In the genomic region with DNA sequence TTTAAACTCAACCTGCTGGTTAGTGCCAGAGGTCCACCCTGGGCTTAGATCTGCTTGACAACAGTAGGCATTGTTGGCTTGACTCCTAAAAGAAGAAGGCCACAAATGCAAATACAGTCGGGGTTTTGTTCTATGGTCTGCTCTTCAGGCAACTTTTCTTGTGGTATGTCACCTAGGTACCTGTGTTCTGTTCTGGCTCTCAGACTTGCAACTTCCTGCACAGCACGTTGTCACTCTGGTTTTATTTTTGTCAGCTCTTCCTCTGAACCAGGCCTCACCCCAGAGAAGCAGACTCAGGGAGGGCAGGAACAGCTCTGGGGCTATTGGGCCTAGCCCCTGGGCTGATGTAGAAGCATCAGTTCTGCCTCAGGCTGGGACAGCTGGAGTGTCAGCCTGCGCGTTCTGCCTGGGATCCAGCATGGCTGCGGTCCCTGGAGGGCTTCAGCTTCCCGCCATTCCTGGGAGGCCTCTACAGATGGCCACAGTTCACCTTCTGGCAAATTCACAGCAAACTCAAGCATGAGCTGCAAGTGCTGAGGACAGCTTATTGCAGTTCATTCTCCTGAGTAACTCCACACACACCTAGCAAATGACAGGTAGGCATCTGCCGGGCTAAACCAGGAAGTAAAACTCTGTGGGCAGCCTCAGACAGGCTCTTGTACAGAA, we compare ENCODE assay signal across 8 cellular contexts. TPM values are rescaled to one million over a fixed set of nuclear protein-coding genes. Genes with fewer than 3 reads are reported as not detected.
DNase-seq lines count a peak whose midpoint lies in the region; ATAC-seq and TF ChIP-seq lines count a peak whose summit lies in the region.

No MANE protein-coding gene starts in this region.

- no peaks in the 10 kb centered on the region for H3K9me3 ChIP-seq in upper lobe of left lung

- peak overlapping the region; percentile 86 for H3K27ac Mint-ChIP-seq in activated CD8-positive, alpha-beta memory T cell treated with anti-CD3 and anti-CD28 coated beads, Interleukin-2, amount 10 ng/mL, durations not matched to agents 7 days and 5 days
- peak overlapping the region; percentile 88 for H3K27ac Mint-ChIP-seq in glutamatergic neuron (ENCODE audit: unreplicated experiment)
- no peak overlapping the region for H3K27ac Mint-ChIP-seq in progenitor cell of endocrine pancreas

- TF ChIP-seq CTCF in glutamatergic neuron (IDR thresholded peaks at IDR 0.05; ENCODE audit: partially characterized antibody, unreplicated experiment) (no peak), upper lobe of left lung (IDR thresholded peaks at IDR 0.05) (no peak), progenitor cell of endocrine pancreas (IDR thresholded peaks at IDR 0.05; ENCODE audit: unreplicated experiment) (no peak)

- H3K4me1 Mint-ChIP-seq in activated CD8-positive, alpha-beta memory T cell treated with anti-CD3 and anti-CD28 coated beads, Interleukin-2, amount 10 ng/mL, durations not matched to agents 7 days and 5 days: peaks cover 79% of the 10 kb centered on the region
- peaks cover 45% of the 10 kb centered on the region for H3K4me1 Mint-ChIP-seq in glutamatergic neuron (ENCODE audit: low read depth, unreplicated experiment)
- peaks cover 40% of the 10 kb centered on the region for H3K4me1 Mint-ChIP-seq in progenitor cell of endocrine pancreas (ENCODE audit: low read depth)

- no peaks in the 10 kb centered on the region for H3K27me3 ChIP-seq in upper lobe of left lung

- DNase-seq in activated CD8-positive, alpha-beta memory T cell treated with anti-CD3 and anti-CD28 coated beads, Interleukin-2, amount 10 ng/mL, durations not matched to agents 7 days and 5 days: peak; percentile 72
- DNase-seq in activated CD8-positive, alpha-beta memory T cell treated with anti-CD3 and anti-CD28 coated beads, Interleukin-2, amount 50 U/mL, for 4 hours: no peak
- DNase-seq in glutamatergic neuron (peak; percentile 82), upper lobe of left lung (peak in 1 of 2 donors; percentile 32), dedifferentiated amniotic fluid mesenchymal stem cell (ENCODE audit: extremely low spot score) (no peak), progenitor cell of endocrine pancreas (ENCODE audit: low spot score, unreplicated experiment) (no peak)

- H3K4me3 ChIP-seq in upper lobe of left lung: no peak overlapping the region

- H3K4me3 Mint-ChIP-seq in activated CD8-positive, alpha-beta memory T cell treated with anti-CD3 and anti-CD28 coated beads, Interleukin-2, amount 10 ng/mL, durations not matched to agents 7 days and 5 days: peak overlapping the region; percentile 38
- H3K4me3 Mint-ChIP-seq in glutamatergic neuron (ENCODE audit: unreplicated experiment): peak overlapping the region; percentile 30
- no peak overlapping the region for H3K4me3 Mint-ChIP-seq in progenitor cell of endocrine pancreas (ENCODE audit: low read depth)

- no peaks in the 10 kb centered on the region for H3K9me3 Mint-ChIP-seq in activated CD8-positive, alpha-beta memory T cell treated with anti-CD3 and anti-CD28 coated beads, Interleukin-2, amount 10 ng/mL, durations not matched to agents 7 days and 5 days (ENCODE audit: low read depth)
- H3K9me3 Mint-ChIP-seq in glutamatergic neuron (ENCODE audit: unreplicated experiment) (peaks cover 13% of the 10 kb centered on the region), progenitor cell of endocrine pancreas (ENCODE audit: low read depth) (no peaks in the 10 kb centered on the region)

- peaks cover 59 to 73% (median 71%) of the 10 kb centered on the region in 4 donors for H3K4me1 ChIP-seq in upper lobe of left lung

- peak in 1 of 4 donors; percentile 29 for TF ChIP-seq POLR2A in upper lobe of left lung (IDR thresholded peaks at IDR 0.05)

- H3K27me3 Mint-ChIP-seq in activated CD8-positive, alpha-beta memory T cell treated with anti-CD3 and anti-CD28 coated beads, Interleukin-2, amount 10 ng/mL, durations not matched to agents 7 days and 5 days: no peaks in the 10 kb centered on the region
- peaks cover 14% of the 10 kb centered on the region for H3K27me3 Mint-ChIP-seq in glutamatergic neuron (ENCODE audit: unreplicated experiment)
- no peaks in the 10 kb centered on the region for H3K27me3 Mint-ChIP-seq in progenitor cell of endocrine pancreas

- no peaks in the 10 kb centered on the region for H3K36me3 ChIP-seq in upper lobe of left lung

- H3K36me3 Mint-ChIP-seq in activated CD8-positive, alpha-beta memory T cell treated with anti-CD3 and anti-CD28 coated beads, Interleukin-2, amount 10 ng/mL, durations not matched to agents 7 days and 5 days: peaks cover 9% of the 10 kb centered on the region
- H3K36me3 Mint-ChIP-seq in glutamatergic neuron (ENCODE audit: unreplicated experiment) (no peaks in the 10 kb centered on the region), progenitor cell of endocrine pancreas (ENCODE audit: insufficient read depth) (no peaks in the 10 kb centered on the region)

- ATAC-seq in activated CD8-positive, alpha-beta memory T cell treated with anti-CD3 and anti-CD28 coated beads, Interleukin-2, amount 10 ng/mL, durations not matched to agents 7 days and 5 days: peak; percentile 59
- ATAC-seq in HG03095 (IDR thresholded peaks at IDR 0.05; ENCODE audit: unreplicated experiment) (peak; percentile 46), upper lobe of left lung (ENCODE audit: low FRiP score in 2 of 2) (no peak)
- ATAC-seq in activated CD4-positive, CD25-positive, alpha-beta regulatory T cell treated with anti-CD3 and anti-CD28 coated beads, Interleukin-2, amount 50 U/mL, for 24 hours: peak; percentile 49 to 56

- CTCF ChIA-PET in activated CD8-positive, alpha-beta memory T cell treated with anti-CD3 and anti-CD28 coated beads, Interleukin-2, amount 10 ng/mL, durations not matched to agents 7 days and 5 days (lab: Charles Lee): interaction anchor here (0.6 to 2.7 kb wide), 8 partner anchors 9 to 474 kb away, joined by 3 to 7 read pairs (median 4); no protein-coding TSS in a partner anchor

- TF ChIP-seq EP300 in upper lobe of left lung (IDR thresholded peaks at IDR 0.05): no peak

- H3K27ac ChIP-seq in upper lobe of left lung: peak overlapping the region; percentile 32 to 91 (median 74)

- 33 to 62% methylated on average over 3 to 7 of the region's 7 CpGs for WGBS in upper lobe of left lung, 2 donors

RNA-seq across cellular contexts. Expression of gene PDCD4, which starts 11.0 kb away (rescaled TPM):
- 100 to 1,000 TPM in 1 of 2 experiments, 10 to 100 TPM in 1; 74.0 to 115 TPM for total RNA-seq in activated CD8-positive, alpha-beta memory T cell treated with anti-CD3 and anti-CD28 coated beads, Interleukin-2, amount 10 ng/mL, durations not matched to agents 7 days and 5 days
- total RNA-seq in glutamatergic neuron (ENCODE audit: unreplicated experiment) (149 TPM), upper lobe of left lung (100 to 1,000 TPM in 1 of 6 donors, 10 to 100 TPM in 5; 38.0 to 129 (median 57.1) TPM), progenitor cell of endocrine pancreas (152 and 172 TPM in 2 replicates)

RNA-seq across cellular contexts. Expression of gene BBIP1, which starts 58.3 kb away (rescaled TPM):
- total RNA-seq in activated CD8-positive, alpha-beta memory T cell treated with anti-CD3 and anti-CD28 coated beads, Interleukin-2, amount 10 ng/mL, durations not matched to agents 7 days and 5 days: 10 to 100 TPM; 23.1 to 24.8 TPM
- total RNA-seq in glutamatergic neuron (ENCODE audit: unreplicated experiment) (39.1 TPM), upper lobe of left lung (10 to 100 TPM in 5 of 6 donors, 1 to 10 TPM in 1; 3.4 to 27.4 (median 19.4) TPM), progenitor cell of endocrine pancreas (26.8 and 29.9 TPM in 2 replicates)

RNA-seq across cellular contexts. Expression of gene SHOC2, which starts 58.7 kb away (rescaled TPM):
- total RNA-seq in activated CD8-positive, alpha-beta memory T cell treated with anti-CD3 and anti-CD28 coated beads, Interleukin-2, amount 10 ng/mL, durations not matched to agents 7 days and 5 days: 10 to 100 TPM; 39.3 to 43.2 TPM
- total RNA-seq in glutamatergic neuron (ENCODE audit: unreplicated experiment): 98.3 TPM
- 100 to 1,000 TPM in 1 of 6 donors, 10 to 100 TPM in 5; 24.2 to 117 (median 41.6) TPM for total RNA-seq in upper lobe of left lung
- total RNA-seq in progenitor cell of endocrine pancreas: 45.9 and 47.5 TPM in 2 replicates

Comparison
In these comparisons a context has a peak if more than half of its experiments do, and no peak if none do; other contexts are left out.
1. DNase-seq: peak in activated CD8-positive, alpha-beta memory T cell treated with anti-CD3 and anti-CD28 coated beads, Interleukin-2, amount 10 ng/mL, durations not matched to agents 7 days and 5 days (single experiment) and glutamatergic neuron (single experiment); none in activated CD8-positive, alpha-beta memory T cell treated with anti-CD3 and anti-CD28 coated beads, Interleukin-2, amount 50 U/mL, for 4 hours (single experiment), dedifferentiated amniotic fluid mesenchymal stem cell (single experiment) and progenitor cell of endocrine pancreas (single experiment).
2. ATAC-seq: peak in activated CD8-positive, alpha-beta memory T cell treated with anti-CD3 and anti-CD28 coated beads, Interleukin-2, amount 10 ng/mL, durations not matched to agents 7 days and 5 days (single experiment), HG03095 (single experiment) and activated CD4-positive, CD25-positive, alpha-beta regulatory T cell treated with anti-CD3 and anti-CD28 coated beads, Interleukin-2, amount 50 U/mL, for 24 hours (2 of 2); none in upper lobe of left lung (0 of 2).